24 cellular contexts compared by ENCODE assay signal in genomic region chr5:150264667-150265603, GRCh38. TPM values are rescaled to one million over a fixed set of nuclear protein-coding genes. Genes with fewer than 3 reads are reported as not detected.
DNase-seq lines count a peak whose midpoint lies in the region; ATAC-seq, FAIRE-seq and TF ChIP-seq lines count a peak whose summit lies in the region.
"Had no signal": no experiment of that assay in that cellular context is flagged by ENCODE, and none has a peak within 500 bp of the region (broad histone marks: within the 10 kb centered on the region; RNA-seq: fewer than 3 reads in every experiment).

No MANE protein-coding gene starts in this region.

- no peak for TF ChIP-seq POLR2A in K562 (conservative IDR thresholded peaks at IDR 0.05)

- WGBS in K562 (ENCODE audit: insufficient coverage, low coverage, missing lambda C conversion rate), result 27% methylated on average over 16 of the region's 23 CpGs

- H2AFZ ChIP-seq in K562 (ENCODE audit: low read depth, low read length), result no peak overlapping the region

- no peak for ATAC-seq in K562
- ATAC-seq in naive thymus-derived CD8-positive, alpha-beta T cell, result no peak
- ATAC-seq: stimulated activated memory B cell treated with anti-CD40 and anti-IgM and Interleukin-4, amounts not matched to agents 10 μg/mL and 1 μg/mL and 100 μg/mL, for 72 hours had no signal

- H3K27ac Mint-ChIP-seq in HFFc6, result peak overlapping the region; percentile 51
- H3K27ac Mint-ChIP-seq in nephron, result peak overlapping the region in 2 of 3 experiments; percentile 41 to 69
- peak overlapping the region in 3 of 10 donors; percentile 35 to 54 (median 48) for H3K27ac Mint-ChIP-seq in naive thymus-derived CD8-positive, alpha-beta T cell
- H3K27ac Mint-ChIP-seq: activated CD4-positive, alpha-beta T cell treated with anti-CD3 and anti-CD28 coated beads, Interleukin-2, amount 10 ng/mL, durations not matched to agents 24 days and 14 days; stimulated activated memory B cell treated with anti-CD40 and anti-IgM and Interleukin-4, amounts not matched to agents 10 μg/mL and 1 μg/mL and 100 μg/mL, for 72 hours had no signal

- H3K36me3 Mint-ChIP-seq in HFFc6 (ENCODE audit: low read depth), result no peaks in the 10 kb centered on the region
- H3K36me3 Mint-ChIP-seq in nephron (ENCODE audit: low read depth), result no peaks in the 10 kb centered on the region
- H3K36me3 Mint-ChIP-seq in naive thymus-derived CD8-positive, alpha-beta T cell, result no peaks in the 10 kb centered on the region
- H3K36me3 Mint-ChIP-seq: stimulated activated memory B cell treated with anti-CD40 and anti-IgM and Interleukin-4, amounts not matched to agents 10 μg/mL and 1 μg/mL and 100 μg/mL, for 72 hours had no signal

- H3K27ac ChIP-seq in AG04450 (ENCODE audit: low read depth, low read length), result peak overlapping the region; percentile 61
- no peak overlapping the region for H3K27ac ChIP-seq in K562 (ENCODE audit: extremely low read depth, low read depth, low read length)
- H3K27ac ChIP-seq: brain microvascular endothelial cell, coronary artery, pancreas, thyroid gland had no signal

- H3K27me3 ChIP-seq in AG04450 (ENCODE audit: control insufficient read depth, insufficient read depth, low read length) (no peaks in the 10 kb centered on the region), K562 (ENCODE audit: control insufficient read depth in 2 of 2, insufficient read depth in 2 of 2, low read length in 2 of 2) (peaks cover 27 to 58% of the 10 kb centered on the region in 2 experiments; a peak in 4 of 5 replicates)
- H3K27me3 ChIP-seq: brain microvascular endothelial cell, pancreas, thyroid gland had no signal

- H3K9me3 ChIP-seq in AG04450 (ENCODE audit: control insufficient read depth, insufficient read depth, low read length) (no peaks in the 10 kb centered on the region), K562 (replicated peaks; ENCODE audit: control insufficient read depth, insufficient read depth, low read depth, low read length) (no peaks in the 10 kb centered on the region)
- H3K9me3 ChIP-seq: pancreas, thyroid gland had no signal

- POLR2A ChIA-PET in AG04450 (lab: Yijun Ruan, JAX) (no interaction called here), K562 (lab: Yijun Ruan, JAX) (interaction anchor here (1.1 kb wide), 1 partner anchor 179 kb away, joined by 3 read pairs; no protein-coding TSS in a partner anchor)
- POLR2A ChIA-PET in naive thymus-derived CD8-positive, alpha-beta T cell (lab: Charles Lee), result no interaction called here

- CTCF ChIA-PET in AG04450 (lab: Charles Lee), result no interaction called here
- CTCF ChIA-PET in K562 (lab: Yijun Ruan, JAX; ENCODE audit: low intra/inter-chr PET ratio), result no interaction called here

- peaks cover 0 to 8% of the 10 kb centered on the region in 2 experiments; a peak in 2 of 5 replicates for H3K4me1 ChIP-seq in K562 (replicated peaks in 1 of 2; ENCODE audit: control insufficient read depth in 2 of 2, insufficient read depth in 2 of 2, low read length in 2 of 2)
- H3K4me1 ChIP-seq: thyroid gland had no signal

- DNase-seq in AG04450 (ENCODE audit: low read depth, low spot score) (no peak), HFFc6 (no peak), K562 (ENCODE audit: extremely low read depth in 1 of 4, low spot score in 3 of 4) (no peak), Ammon's horn (ENCODE audit: low spot score) (no peak), pons (ENCODE audit: low spot score) (no peak), RPMI8226 (no peak)
- no peak for DNase-seq in naive thymus-derived CD8-positive, alpha-beta T cell
- DNase-seq: activated CD4-positive, alpha-beta T cell treated with anti-CD3 and anti-CD28 coated beads, Interleukin-2, amount 10 ng/mL, durations not matched to agents 24 days and 14 days; DMS79 treated with DMSO at 0.1 percent for 48 hours; hippocampal formation; NCI-H1092 treated with DMSO at 0.1 percent for 48 hours; NCI-H2081 treated with DMSO at 0.1 percent for 48 hours; NCI-H510A; Right ventricle myocardium superior had no signal

- BruUV-seq in K562 (replicated peaks; lab: Mats Ljungman, UMichigan), result no TSS peak

- no peak for TF ChIP-seq EP300 in K562 (IDR thresholded peaks at IDR 0.05; ENCODE audit: low read length)

- H3K4me3 Mint-ChIP-seq in HFFc6 (no peak overlapping the region), nephron (peak overlapping the region in 1 of 3 experiments; percentile 6)
- peak overlapping the region in 1 of 10 donors; percentile 30 for H3K4me3 Mint-ChIP-seq in naive thymus-derived CD8-positive, alpha-beta T cell
- H3K4me3 Mint-ChIP-seq: activated CD4-positive, alpha-beta T cell treated with anti-CD3 and anti-CD28 coated beads, Interleukin-2, amount 10 ng/mL, durations not matched to agents 24 days and 14 days; stimulated activated memory B cell treated with anti-CD40 and anti-IgM and Interleukin-4, amounts not matched to agents 10 μg/mL and 1 μg/mL and 100 μg/mL, for 72 hours had no signal

- H3K79me2 ChIP-seq in K562 (ENCODE audit: control insufficient read depth, insufficient read depth, low read length), result no peaks in the 10 kb centered on the region

- peaks cover 1% of the 10 kb centered on the region; the same call in 1 of the 2 replicates for H3K27me3 Mint-ChIP-seq in HFFc6 (ENCODE audit: insufficient read depth)
- peaks cover 4% of the 10 kb centered on the region for H3K27me3 Mint-ChIP-seq in nephron (ENCODE audit: low read depth)
- H3K27me3 Mint-ChIP-seq in naive thymus-derived CD8-positive, alpha-beta T cell, result peaks cover 0 to 9% (median 8%) of the 10 kb centered on the region in 5 donors
- H3K27me3 Mint-ChIP-seq: activated CD4-positive, alpha-beta T cell treated with anti-CD3 and anti-CD28 coated beads, Interleukin-2, amount 10 ng/mL, durations not matched to agents 24 days and 14 days had no signal

- H3K9me3 Mint-ChIP-seq in HFFc6 (no peaks in the 10 kb centered on the region), nephron (no peaks in the 10 kb centered on the region)
- no peaks in the 10 kb centered on the region for H3K9me3 Mint-ChIP-seq in naive thymus-derived CD8-positive, alpha-beta T cell
- H3K9me3 Mint-ChIP-seq: activated CD4-positive, alpha-beta T cell treated with anti-CD3 and anti-CD28 coated beads, Interleukin-2, amount 10 ng/mL, durations not matched to agents 24 days and 14 days; stimulated activated memory B cell treated with anti-CD40 and anti-IgM and Interleukin-4, amounts not matched to agents 10 μg/mL and 1 μg/mL and 100 μg/mL, for 72 hours had no signal

- no peak overlapping the region for H3K4me3 ChIP-seq in AG04450 (ENCODE audit: low read depth, low read length)
- no peak overlapping the region for H3K4me3 ChIP-seq in K562
- H3K4me3 ChIP-seq: coronary artery, lung, pancreas, thyroid gland had no signal

- TF ChIP-seq CTCF in AG04450 (IDR thresholded peaks at IDR 0.05; ENCODE audit: low read depth, low read length) (no peak), HFFc6 (IDR thresholded peaks at IDR 0.05) (no peak), K562 (IDR thresholded peaks at IDR 0.05 in 2 of 3, conservative IDR thresholded peaks at IDR 0.05 in 1 of 3; ENCODE audit: insufficient read depth in 2 of 3, low read depth in 1 of 3, low read length in 3 of 3) (no peak), nephron (IDR thresholded peaks at IDR 0.05; ENCODE audit: unreplicated experiment in 3 of 3) (no peak)

- no peaks in the 10 kb centered on the region for H3K36me3 ChIP-seq in K562 (ENCODE audit: control insufficient read depth, insufficient read depth, low read length)
- H3K36me3 ChIP-seq: brain microvascular endothelial cell, pancreas, thyroid gland had no signal

- peaks cover 3% of the 10 kb centered on the region for H3K9me1 ChIP-seq in K562 (ENCODE audit: control insufficient read depth, insufficient read depth, low read length)

- TF ChIP-seq RAD21 in K562 (CRISPR knock-in tag; conservative IDR thresholded peaks at IDR 0.05 in 1 of 2, IDR thresholded peaks at IDR 0.05 in 1 of 2), result no peak

- peak overlapping the region in 1 of 2 experiments; percentile 65; a peak in 1 of 4 replicates for H3K9ac ChIP-seq in K562 (ENCODE audit: insufficient read depth in 1 of 2, low read depth in 2 of 2, low read length in 2 of 2)

- no peak overlapping the region for H3K4me2 ChIP-seq in K562 (ENCODE audit: insufficient read depth, low read length)

- in situ Hi-C loops in K562 (cut with MboI), result no loop called here

- intact Hi-C loops in K562 (cut with micrococcal nuclease), result no loop called here

- no peaks in the 10 kb centered on the region for H4K20me1 ChIP-seq in K562 (replicated peaks; ENCODE audit: control insufficient read depth, insufficient read depth, low read length)

- H3K4me1 Mint-ChIP-seq in HFFc6 (ENCODE audit: low read depth) (peaks cover 60% of the 10 kb centered on the region), nephron (peaks cover 33% of the 10 kb centered on the region)
- H3K4me1 Mint-ChIP-seq in naive thymus-derived CD8-positive, alpha-beta T cell, result no peaks in the 10 kb centered on the region
- H3K4me1 Mint-ChIP-seq: activated CD4-positive, alpha-beta T cell treated with anti-CD3 and anti-CD28 coated beads, Interleukin-2, amount 10 ng/mL, durations not matched to agents 24 days and 14 days; stimulated activated memory B cell treated with anti-CD40 and anti-IgM and Interleukin-4, amounts not matched to agents 10 μg/mL and 1 μg/mL and 100 μg/mL, for 72 hours had no signal

- FAIRE-seq in K562 (lab: Jason Lieb, UNC), result no peak
- FAIRE-seq: endometrium, GM12892, islet of Langerhans, pancreas had no signal

RNA-seq across cellular contexts. Expression of gene CAMK2A, which starts 24.6 kb away (rescaled TPM):
- 0.37 and 0.46 TPM in 2 replicates for polyA plus RNA-seq in AG04450 (2011; rRNA removed)
- polyA minus RNA-seq in AG04450 (2011; rRNA and poly(A)+ RNA removed), result 0.41 and 0.65 TPM in 2 replicates
- under 1 TPM; 0.09 to 0.64 (median 0.18) TPM for total RNA-seq in HFFc6 (2021; fragmentation: NEBNext Ultra II Directional; extraction: Animal tissue kit (Norgen Biotek cat#: 25700))
- 0.19 TPM in 1 of 2 replicates, not detected in the other for total RNA-seq in K562 (2011; cell fraction: chromatin; rRNA removed; ENCODE audit: low replicate concordance)
- total RNA-seq in K562 (2011; cell fraction: nucleolus; rRNA removed), result 0.17 TPM in 1 of 2 replicates, not detected in the other
- 0.07 TPM in 1 of 2 replicates, not detected in the other for total RNA-seq in K562 (2011; cell fraction: nucleoplasm; rRNA removed)
- 0.18 TPM in 1 of 2 replicates, not detected in the other for total RNA-seq in K562 (2014; rRNA removed)
- not detected in 2 replicates for total RNA-seq in K562 (2014; rRNA removed; fragmentation: Illumina TruSeq; extraction: Trizol)
- total RNA-seq in K562 (2015; rRNA removed; fragmentation: Illumina TruSeq; extraction: Trizol), result 0.04 TPM in 2 replicates
- total RNA-seq in K562 (2021), result 0.13 TPM in 1 of 2 replicates, not detected in the other
- not detected in 2 replicates for polyA plus RNA-seq in K562 (2011; rRNA removed)
- polyA plus RNA-seq in K562 (2011; cell fraction: cytosol; rRNA removed), result not detected in 2 replicates
- 0.11 TPM in 2 replicates for polyA plus RNA-seq in K562 (2011; cell fraction: nucleus; rRNA removed)
- 0.05 and 0.24 TPM in 2 replicates for polyA plus RNA-seq in K562 (2012)
- polyA plus RNA-seq in K562 (2014; fragmentation: Illumina TruSeq; extraction: Trizol), result 0.10 TPM in 1 of 2 replicates, not detected in the other
- not detected for polyA plus RNA-seq in K562 (2014; fragmentation: Nextera tagmentation; extraction: Ambion mirVana)
- polyA plus RNA-seq in K562 (2014; rRNA removed), result 0.01 and 0.28 TPM in 2 replicates
- polyA minus RNA-seq in K562 (2011; rRNA and poly(A)+ RNA removed), result not detected in 2 replicates
- polyA minus RNA-seq in K562 (2011; cell fraction: cytosol; rRNA and poly(A)+ RNA removed), result not detected in 2 replicates
- 0.22 TPM in 1 of 2 replicates, not detected in the other for polyA minus RNA-seq in K562 (2011; cell fraction: nucleus; rRNA and poly(A)+ RNA removed)
- not detected for total RNA-seq in naive thymus-derived CD8-positive, alpha-beta T cell
- not detected for polyA plus RNA-seq in naive thymus-derived CD8-positive, alpha-beta T cell
- total RNA-seq: activated CD4-positive, alpha-beta T cell treated with anti-CD3 and anti-CD28 coated beads, Interleukin-2, amount 10 ng/mL, durations not matched to agents 24 days and 14 days; thyroid gland had no signal

RNA-seq across cellular contexts. Expression of gene ARSI, which starts 37.8 kb away (rescaled TPM):
- 11.3 and 15.8 TPM in 2 replicates for polyA plus RNA-seq in AG04450 (2011; rRNA removed)
- polyA minus RNA-seq in AG04450 (2011; rRNA and poly(A)+ RNA removed), result 13.7 and 21.4 TPM in 2 replicates
- 1 to 10 TPM; 4.6 to 6.7 (median 4.9) TPM for total RNA-seq in HFFc6 (2021; fragmentation: NEBNext Ultra II Directional; extraction: Animal tissue kit (Norgen Biotek cat#: 25700))
- total RNA-seq in K562 (2011; cell fraction: chromatin; rRNA removed; ENCODE audit: low replicate concordance), result not detected in 2 replicates
- 0.26 TPM in 1 of 2 replicates, not detected in the other for total RNA-seq in K562 (2011; cell fraction: nucleolus; rRNA removed)
- total RNA-seq in K562 (2011; cell fraction: nucleoplasm; rRNA removed), result not detected in 2 replicates
- total RNA-seq in K562 (2014; rRNA removed), result 0.12 TPM in 1 of 2 replicates, not detected in the other
- total RNA-seq in K562 (2014; rRNA removed; fragmentation: Illumina TruSeq; extraction: Trizol), result not detected in 2 replicates
- not detected in 2 replicates for total RNA-seq in K562 (2015; rRNA removed; fragmentation: Illumina TruSeq; extraction: Trizol)
- total RNA-seq in K562 (2021), result 0.04 TPM in 2 replicates
- polyA plus RNA-seq in K562 (2011; rRNA removed), result 0.07 TPM in 1 of 2 replicates, not detected in the other
- polyA plus RNA-seq in K562 (2011; cell fraction: cytosol; rRNA removed), result 0.16 TPM in 1 of 2 replicates, not detected in the other
- polyA plus RNA-seq in K562 (2011; cell fraction: nucleus; rRNA removed), result not detected in 2 replicates
- 0.08 TPM in 1 of 2 replicates, not detected in the other for polyA plus RNA-seq in K562 (2012)
- not detected in 2 replicates for polyA plus RNA-seq in K562 (2014; fragmentation: Illumina TruSeq; extraction: Trizol)
- polyA plus RNA-seq in K562 (2014; fragmentation: Nextera tagmentation; extraction: Ambion mirVana), result not detected
- polyA plus RNA-seq in K562 (2014; rRNA removed), result not detected in 2 replicates
- polyA minus RNA-seq in K562 (2011; rRNA and poly(A)+ RNA removed), result not detected in 2 replicates
- not detected in 2 replicates for polyA minus RNA-seq in K562 (2011; cell fraction: cytosol; rRNA and poly(A)+ RNA removed)
- polyA minus RNA-seq in K562 (2011; cell fraction: nucleus; rRNA and poly(A)+ RNA removed), result not detected in 2 replicates
- total RNA-seq in naive thymus-derived CD8-positive, alpha-beta T cell, result not detected
- polyA plus RNA-seq in naive thymus-derived CD8-positive, alpha-beta T cell, result not detected
- total RNA-seq: activated CD4-positive, alpha-beta T cell treated with anti-CD3 and anti-CD28 coated beads, Interleukin-2, amount 10 ng/mL, durations not matched to agents 24 days and 14 days had no signal
- polyA plus RNA-seq: pancreas had no signal

Comparison
In these comparisons a context has a peak if more than half of its experiments do, and no peak if none do; other contexts are left out.
1. RNA of gene ARSI, which starts 37.8 kb away (total RNA-seq): 4.6 to 6.7 TPM in HFFc6; 0.04 to 0.26 TPM in K562 and not detected in naive thymus-derived CD8-positive, alpha-beta T cell; every median in the first group is over 4 times any median in the second.